18 cellular contexts compared by ENCODE assay signal in the genomic region with DNA sequence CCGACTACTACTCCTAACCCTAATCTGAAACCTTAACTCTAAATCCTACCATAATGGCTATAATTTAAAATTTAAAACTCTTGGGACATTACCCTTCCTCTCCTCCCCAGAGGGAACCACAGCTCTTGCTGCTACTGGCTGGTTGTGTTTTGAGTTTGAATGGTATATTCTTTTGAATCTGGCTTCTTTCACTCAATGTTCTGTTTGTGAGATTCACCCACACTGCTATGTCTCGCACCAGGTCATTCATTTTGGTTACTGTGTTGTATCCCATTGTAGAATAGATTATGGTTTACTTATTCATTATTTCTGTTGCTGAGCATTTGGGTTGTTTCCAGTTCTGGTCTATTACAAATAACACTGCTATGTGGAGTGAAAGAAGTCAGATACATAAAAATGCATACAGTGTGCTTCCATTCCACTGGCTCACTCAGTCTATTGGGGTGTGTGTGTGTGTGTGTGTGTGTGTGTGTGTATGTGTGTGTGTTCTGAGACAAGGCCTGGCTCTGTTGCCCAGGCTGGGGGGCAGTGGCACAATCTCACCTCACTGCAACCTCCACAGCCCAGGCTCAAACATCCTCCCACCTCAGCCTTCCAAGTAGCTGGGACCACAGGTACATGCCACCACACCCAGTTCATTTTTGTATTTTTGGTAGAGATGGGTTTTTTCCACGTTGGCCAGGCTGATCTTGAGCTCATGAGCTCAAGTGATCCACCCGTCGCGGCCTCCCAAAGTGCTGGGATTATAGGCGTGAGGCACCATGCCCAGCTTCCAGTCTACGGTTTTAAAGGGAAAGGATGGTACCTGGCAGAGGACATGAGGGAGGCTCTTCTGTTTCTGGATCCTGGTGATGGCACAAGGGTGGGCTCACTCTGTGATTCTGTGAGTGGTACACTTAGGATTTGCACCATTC. TPM values are rescaled to one million over a fixed set of nuclear protein-coding genes. Genes with fewer than 3 reads are reported as not detected.
DNase-seq lines count a peak whose midpoint lies in the region; ATAC-seq and TF ChIP-seq lines count a peak whose summit lies in the region.
"Had no signal": no experiment of that assay in that cellular context is flagged by ENCODE, and none has a peak within 500 bp of the region (broad histone marks: within the 10 kb centered on the region; RNA-seq: fewer than 3 reads in every experiment).

No MANE protein-coding gene starts in this region.

- peaks cover 6% of the 10 kb centered on the region; the same call in 1 of the 2 replicates for H3K9me3 ChIP-seq in Panc1 (ENCODE audit: control insufficient read depth, insufficient read depth, low read depth, low read length)
- H3K9me3 ChIP-seq in esophagus muscularis mucosa = peaks cover 0 to 4% (median 0%) of the 10 kb centered on the region in 4 donors
- H3K9me3 ChIP-seq in osteoblast (ENCODE audit: low read depth, low read length) = no peaks in the 10 kb centered on the region
- H3K9me3 ChIP-seq: BE2C, left lung had no signal

- H3K36me3 ChIP-seq in BJ (ENCODE audit: control insufficient read depth, insufficient read depth, low read length) (no peaks in the 10 kb centered on the region), Panc1 (ENCODE audit: control insufficient read depth, insufficient read depth, low read length) (no peaks in the 10 kb centered on the region), esophagus muscularis mucosa (no peaks in the 10 kb centered on the region), osteoblast (ENCODE audit: insufficient read depth, low read length) (no peaks in the 10 kb centered on the region)
- H3K36me3 ChIP-seq: BE2C, left lung had no signal

- no peak overlapping the region for H2AFZ ChIP-seq in osteoblast (ENCODE audit: low read length)
- H2AFZ ChIP-seq: PC-9 had no signal

- WGBS in esophagus muscularis mucosa = 86% methylated on average over 8 of the region's 8 CpGs

- TF ChIP-seq CTCF in BJ (IDR thresholded peaks at IDR 0.05; ENCODE audit: insufficient read depth, low read depth, low read length) = no peak
- TF ChIP-seq CTCF in Panc1 (IDR thresholded peaks at IDR 0.05) = no peak
- TF ChIP-seq CTCF in esophagus muscularis mucosa (IDR thresholded peaks at IDR 0.05) = no peak
- no peak for TF ChIP-seq CTCF in osteoblast (IDR thresholded peaks at IDR 0.05; ENCODE audit: extremely low read depth, low read depth, low read length)

- H3K27me3 ChIP-seq in BJ (ENCODE audit: control insufficient read depth, insufficient read depth, low read length) (no peaks in the 10 kb centered on the region; the same call in 1 of the 2 replicates), Panc1 (ENCODE audit: control insufficient read depth, insufficient read depth, low read length) (no peaks in the 10 kb centered on the region), esophagus muscularis mucosa (no peaks in the 10 kb centered on the region), osteoblast (ENCODE audit: insufficient read depth, low read length) (peaks cover 12% of the 10 kb centered on the region)
- H3K27me3 ChIP-seq: left lung had no signal

- intact Hi-C loops in Panc1 (cut with micrococcal nuclease; ENCODE audit: unreplicated experiment) (no loop called here), esophagus muscularis mucosa (cut with DNase I) (no loop called here)

- H3K27ac ChIP-seq in Panc1 (ENCODE audit: low read length) (no peak overlapping the region), esophagus muscularis mucosa (replicated peaks in 1 of 4) (peak overlapping the region; percentile 53 to 61 (median 59)), osteoblast (ENCODE audit: low read depth, low read length) (no peak overlapping the region), substantia nigra (ENCODE audit: low read depth, low read length, poor library complexity, severe bottlenecking) (no peak overlapping the region)
- H3K27ac ChIP-seq: left lung, PC-9 had no signal

- no peak for TF ChIP-seq EP300 in esophagus muscularis mucosa (IDR thresholded peaks at IDR 0.05)

- CTCF ChIA-PET in BJ (lab: Yijun Ruan, JAX) (interaction anchor here (0.6 to 1.7 kb wide), 4 partner anchors 10 to 586 kb away, joined by 3 to 9 read pairs (median 6); no protein-coding TSS in a partner anchor), Panc1 (lab: Charles Lee) (interaction anchor here (1.2 kb wide), 1 partner anchor 9 kb away, joined by 4 read pairs; no protein-coding TSS in a partner anchor)

- no peaks in the 10 kb centered on the region for H3K4me1 ChIP-seq in Panc1 (ENCODE audit: control insufficient read depth, insufficient read depth, low read length)
- peaks cover 0 to 19% (median 12%) of the 10 kb centered on the region in 4 donors for H3K4me1 ChIP-seq in esophagus muscularis mucosa
- peaks cover 15% of the 10 kb centered on the region for H3K4me1 ChIP-seq in osteoblast (ENCODE audit: insufficient read depth, low read length)
- H3K4me1 ChIP-seq: BE2C, left lung had no signal

- ATAC-seq in Panc1 (0 out of 2 replicates have a peak, but pooled peaks have one; percentile 34), HG02610 (IDR thresholded peaks at IDR 0.05; ENCODE audit: unreplicated experiment) (no peak), GM21576 (IDR thresholded peaks at IDR 0.05; ENCODE audit: unreplicated experiment) (no peak)
- ATAC-seq: left lung, SK-N-SH treated with all-trans-retinoic acid at 6 μM for 48 hours had no signal

- in situ Hi-C loops in Panc1 (cut with HindIII; ENCODE audit: low pct_unique_long_range_greater_than_20kb, low sequenced_read_pairs) = no loop called here

- peak overlapping the region; percentile 14 for H3K4me2 ChIP-seq in osteoblast (ENCODE audit: insufficient read depth, low read length)
- H3K4me2 ChIP-seq: PC-9 had no signal

- no peaks in the 10 kb centered on the region for H3K79me2 ChIP-seq in osteoblast (ENCODE audit: insufficient read depth, low read length)

- H4K20me1 ChIP-seq in osteoblast (ENCODE audit: insufficient read depth, low read length) = no peaks in the 10 kb centered on the region

- no peak for TF ChIP-seq POLR2A in esophagus muscularis mucosa (IDR thresholded peaks at IDR 0.05; ENCODE audit: low read depth)

- POLR2A ChIA-PET in BJ (lab: Charles Lee) (no interaction called here), Panc1 (lab: Charles Lee) (interaction anchor here (0.6 kb wide), 1 partner anchor 635 kb away, joined by 3 read pairs; no protein-coding TSS in a partner anchor)

- DNase-seq in BJ (ENCODE audit: low read depth) (peak; percentile 37), Panc1 (ENCODE audit: low read depth, low spot score) (no peak), esophagus muscularis mucosa (ENCODE audit: extremely low spot score) (no peak), osteoblast (ENCODE audit: insufficient read length, low spot score, missing footprints) (peak; percentile 69), substantia nigra (lab: John Stamatoyannopoulos, UW) (no peak), D341Med (ENCODE audit: low spot score) (no peak)
- DNase-seq: activated CD4-positive, alpha-beta T cell treated with anti-CD3 and anti-CD28 coated beads, Interleukin-2, amount 50 U/mL, for 4 hours; BE2C; GOT3; left lung; MM.1S; NCI-H187 treated with DMSO at 0.1 percent for 48 hours; NCI-H524 treated with DMSO at 0.1 percent for 48 hours; PC-9; stimulated activated CD4-positive, alpha-beta T cell treated with anti-CD3 and anti-CD28 coated beads, Interleukin-15, amount 100 ng/mL, for 24 hours had no signal

- H3K4me3 ChIP-seq in BJ (ENCODE audit: low read depth, low read length) = no peak overlapping the region
- no peak overlapping the region for H3K4me3 ChIP-seq in Panc1 (ENCODE audit: low read depth in 2 of 2, low read length in 2 of 2)
- no peak overlapping the region for H3K4me3 ChIP-seq in esophagus muscularis mucosa
- H3K4me3 ChIP-seq in osteoblast (ENCODE audit: insufficient read depth, low read length) = no peak overlapping the region
- H3K4me3 ChIP-seq: left lung, PC-9 had no signal

- no TSS peak for BruUV-seq in Panc1 (replicated peaks; lab: Mats Ljungman, UMichigan)

RNA-seq across cellular contexts. Expression of gene SYNM, which starts 19.2 kb away (rescaled TPM):
- 1.8 TPM in 2 replicates for polyA plus RNA-seq in BJ (2011; rRNA removed)
- 2.1 and 3.3 TPM in 2 replicates for polyA minus RNA-seq in BJ (2011; rRNA and poly(A)+ RNA removed)
- total RNA-seq in Panc1 (2021; ENCODE audit: unreplicated experiment) (38.9 TPM), esophagus muscularis mucosa (1,000 to 10,000 TPM; 1,866 to 2,563 (median 2,454) TPM), osteoblast (4.0 and 4.4 TPM in 2 replicates)
- 29.7 TPM for polyA plus RNA-seq in Panc1 (2012; ENCODE audit: insufficient read length)

Comparison
In these comparisons a context has a peak if more than half of its experiments do, and no peak if none do; other contexts are left out.
1. DNase-seq: peak in BJ (single experiment) and osteoblast (single experiment); none in Panc1 (single experiment), esophagus muscularis mucosa (single experiment), substantia nigra (0 of 49) and D341Med (single experiment).
2. H3K27ac ChIP-seq: peak in esophagus muscularis mucosa (4 of 4); none in Panc1 (single experiment), osteoblast (single experiment) and substantia nigra (single experiment).
3. RNA of gene SYNM, which starts 19.2 kb away (total RNA-seq): 1,866 to 2,563 TPM in esophagus muscularis mucosa; 38.9 TPM in Panc1 (single experiment) and 4.0 to 4.4 TPM in osteoblast; every median in the first group is over 10 times any median in the second.